In the genomic region with DNA sequence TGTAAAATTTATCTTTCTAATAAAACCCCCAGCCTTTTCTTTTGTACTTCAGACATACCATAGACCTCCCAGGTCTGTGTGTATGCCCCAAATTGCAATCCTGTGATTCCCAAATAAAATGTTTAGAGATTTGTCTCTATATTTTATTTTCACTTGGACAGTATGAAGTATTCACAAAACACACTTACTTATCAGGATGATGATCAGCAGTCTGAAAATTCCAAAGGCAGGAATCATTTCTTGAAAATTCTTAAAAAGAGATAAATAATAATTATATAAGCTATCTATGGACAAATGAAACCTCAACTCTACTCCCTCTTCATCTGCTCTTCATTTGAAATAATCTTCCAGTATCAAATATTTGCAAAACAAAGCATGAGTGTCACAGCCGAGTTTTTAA, we compare ENCODE assay signal across 1 cellular context.
TF ChIP-seq lines count a peak whose summit lies in the region.

No MANE protein-coding gene starts in this region.

TF ChIP-seq in SK-N-SH, 30 proteins besides CTCF, POLR2A, EP300 and RAD21 (continued from another document):
- TF ChIP-seq, protein P1, sequence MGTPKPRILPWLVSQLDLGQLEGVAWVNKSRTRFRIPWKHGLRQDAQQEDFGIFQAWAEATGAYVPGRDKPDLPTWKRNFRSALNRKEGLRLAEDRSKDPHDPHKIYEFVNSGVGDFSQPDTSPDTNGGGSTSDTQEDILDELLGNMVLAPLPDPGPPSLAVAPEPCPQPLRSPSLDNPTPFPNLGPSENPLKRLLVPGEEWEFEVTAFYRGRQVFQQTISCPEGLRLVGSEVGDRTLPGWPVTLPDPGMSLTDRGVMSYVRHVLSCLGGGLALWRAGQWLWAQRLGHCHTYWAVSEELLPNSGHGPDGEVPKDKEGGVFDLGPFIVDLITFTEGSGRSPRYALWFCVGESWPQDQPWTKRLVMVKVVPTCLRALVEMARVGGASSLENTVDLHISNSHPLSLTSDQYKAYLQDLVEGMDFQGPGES (IDR thresholded peaks at IDR 0.05; ENCODE audit: low read depth, low read length), result no peak
- TF ChIP-seq, protein P2, sequence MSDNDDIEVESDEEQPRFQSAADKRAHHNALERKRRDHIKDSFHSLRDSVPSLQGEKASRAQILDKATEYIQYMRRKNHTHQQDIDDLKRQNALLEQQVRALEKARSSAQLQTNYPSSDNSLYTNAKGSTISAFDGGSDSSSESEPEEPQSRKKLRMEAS (IDR thresholded peaks at IDR 0.05; ENCODE audit: low read depth), result no peak
- TF ChIP-seq FOSL2 (IDR thresholded peaks at IDR 0.05; ENCODE audit: borderline replicate concordance, low read depth) (peak; percentile 34; the same call in 1 of the 2 replicates), FOXM1 (IDR thresholded peaks at IDR 0.05; ENCODE audit: low read depth) (no peak), RCOR1 (IDR thresholded peaks at IDR 0.05; ENCODE audit: low read length) (no peak), JUND (IDR thresholded peaks at IDR 0.05) (peak; percentile 21; the same call in 1 of the 2 replicates)
